ENCODE assay signal across 1 cellular context in genomic region chr5:14900661-14901461, GRCh38.
TF ChIP-seq lines count a peak whose summit lies in the region.

No MANE protein-coding gene starts in this region.

TF ChIP-seq in HepG2, 621 proteins besides CTCF, POLR2A, EP300 and RAD21 (continued from another document):
- TF ChIP-seq, protein P1, sequence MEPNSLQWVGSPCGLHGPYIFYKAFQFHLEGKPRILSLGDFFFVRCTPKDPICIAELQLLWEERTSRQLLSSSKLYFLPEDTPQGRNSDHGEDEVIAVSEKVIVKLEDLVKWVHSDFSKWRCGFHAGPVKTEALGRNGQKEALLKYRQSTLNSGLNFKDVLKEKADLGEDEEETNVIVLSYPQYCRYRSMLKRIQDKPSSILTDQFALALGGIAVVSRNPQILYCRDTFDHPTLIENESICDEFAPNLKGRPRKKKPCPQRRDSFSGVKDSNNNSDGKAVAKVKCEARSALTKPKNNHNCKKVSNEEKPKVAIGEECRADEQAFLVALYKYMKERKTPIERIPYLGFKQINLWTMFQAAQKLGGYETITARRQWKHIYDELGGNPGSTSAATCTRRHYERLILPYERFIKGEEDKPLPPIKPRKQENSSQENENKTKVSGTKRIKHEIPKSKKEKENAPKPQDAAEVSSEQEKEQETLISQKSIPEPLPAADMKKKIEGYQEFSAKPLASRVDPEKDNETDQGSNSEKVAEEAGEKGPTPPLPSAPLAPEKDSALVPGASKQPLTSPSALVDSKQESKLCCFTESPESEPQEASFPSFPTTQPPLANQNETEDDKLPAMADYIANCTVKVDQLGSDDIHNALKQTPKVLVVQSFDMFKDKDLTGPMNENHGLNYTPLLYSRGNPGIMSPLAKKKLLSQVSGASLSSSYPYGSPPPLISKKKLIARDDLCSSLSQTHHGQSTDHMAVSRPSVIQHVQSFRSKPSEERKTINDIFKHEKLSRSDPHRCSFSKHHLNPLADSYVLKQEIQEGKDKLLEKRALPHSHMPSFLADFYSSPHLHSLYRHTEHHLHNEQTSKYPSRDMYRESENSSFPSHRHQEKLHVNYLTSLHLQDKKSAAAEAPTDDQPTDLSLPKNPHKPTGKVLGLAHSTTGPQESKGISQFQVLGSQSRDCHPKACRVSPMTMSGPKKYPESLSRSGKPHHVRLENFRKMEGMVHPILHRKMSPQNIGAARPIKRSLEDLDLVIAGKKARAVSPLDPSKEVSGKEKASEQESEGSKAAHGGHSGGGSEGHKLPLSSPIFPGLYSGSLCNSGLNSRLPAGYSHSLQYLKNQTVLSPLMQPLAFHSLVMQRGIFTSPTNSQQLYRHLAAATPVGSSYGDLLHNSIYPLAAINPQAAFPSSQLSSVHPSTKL (CRISPR knock-in tag; IDR thresholded peaks at IDR 0.05), result 0 out of 2 replicates have a peak, but pooled peaks have one; percentile 14
- TF ChIP-seq ZNF7 (CRISPR knock-in tag; IDR thresholded peaks at IDR 0.05), result peak; percentile 62; the same call in 1 of the 2 replicates
- no peak for TF ChIP-seq GATA4 (IDR thresholded peaks at IDR 0.05; ENCODE audit: borderline replicate concordance, low read depth)
- TF ChIP-seq ZNF225 (CRISPR knock-in tag; IDR thresholded peaks at IDR 0.05), result no peak
- no peak for TF ChIP-seq KAT2B (IDR thresholded peaks at IDR 0.05; ENCODE audit: borderline replicate concordance, low read depth, low read length)
- 0 out of 2 replicates have a peak, but pooled peaks have one; percentile 6 for TF ChIP-seq FOXA3 (CRISPR knock-in tag; IDR thresholded peaks at IDR 0.05)
- TF ChIP-seq ZNF343 (CRISPR knock-in tag; IDR thresholded peaks at IDR 0.05), result no peak
- TF ChIP-seq SAP130 (CRISPR knock-in tag; IDR thresholded peaks at IDR 0.05; ENCODE audit: low read depth), result 0 out of 2 replicates have a peak, but pooled peaks have one; percentile 10
- TF ChIP-seq ISL2 (CRISPR knock-in tag; IDR thresholded peaks at IDR 0.05), result 0 out of 2 replicates have a peak, but pooled peaks have one; percentile 29
- TF ChIP-seq SRF (IDR thresholded peaks at IDR 0.05; ENCODE audit: low read depth, low read length), result no peak
- TF ChIP-seq SOX6 (IDR thresholded peaks at IDR 0.05), result no peak
- TF ChIP-seq SOX6 (CRISPR knock-in tag; IDR thresholded peaks at IDR 0.05), result peak; percentile 30; the same call in 1 of the 2 replicates
- TF ChIP-seq TEAD3 (CRISPR knock-in tag; optimal IDR thresholded peaks at IDR 0.05; ENCODE audit: borderline replicate concordance), result peak; percentile 73
